In genomic region chr1:37995773-37996379, GRCh38 we compare ENCODE assay signal across 8 cellular contexts. TPM values are rescaled to one million over a fixed set of nuclear protein-coding genes. Genes with fewer than 3 reads are reported as not detected.
DNase-seq lines count a peak whose midpoint lies in the region; TF ChIP-seq lines count a peak whose summit lies in the region.

No MANE protein-coding gene starts in this region.

- no peaks in the 10 kb centered on the region for H3K9me3 ChIP-seq in iPS-15b (ENCODE audit: control insufficient read depth, insufficient read depth, low read length)
- H3K9me3 ChIP-seq in skeletal muscle tissue (ENCODE audit: control insufficient read depth in 3 of 3, low read length in 3 of 3) = no peaks in the 10 kb centered on the region
- no peaks in the 10 kb centered on the region for H3K9me3 ChIP-seq in MG63

- H3K4me1 Mint-ChIP-seq in CD14-positive monocyte (peaks cover 57% of the 10 kb centered on the region), IgD-negative memory B cell (peaks cover 0 to 9% (median 4%) of the 10 kb centered on the region in 3 donors)

- H3K9me3 Mint-ChIP-seq in CD14-positive monocyte (no peaks in the 10 kb centered on the region), IgD-negative memory B cell (no peaks in the 10 kb centered on the region)

- H3K27me3 ChIP-seq in iPS-15b (ENCODE audit: control insufficient read depth, insufficient read depth, low read length) = no peaks in the 10 kb centered on the region
- no peaks in the 10 kb centered on the region for H3K27me3 ChIP-seq in skeletal muscle tissue (ENCODE audit: control insufficient read depth in 3 of 3, insufficient read depth in 3 of 3, low read length in 3 of 3)
- no peaks in the 10 kb centered on the region for H3K27me3 ChIP-seq in MG63

- DNase-seq in CD14-positive monocyte (ENCODE audit: low spot score) = no peak
- no peak for DNase-seq in astrocyte of the cerebellum (ENCODE audit: low read depth)
- no peak for DNase-seq in medulla oblongata (ENCODE audit: extremely low spot score)
- DNase-seq in MG63 = no peak
- DNase-seq in occipital lobe (lab: John Stamatoyannopoulos, UW) = no peak

- H3K27ac Mint-ChIP-seq in CD14-positive monocyte = peak overlapping the region; percentile 89 to 96 (median 91)
- peak overlapping the region in 1 of 3 donors; percentile 6 for H3K27ac Mint-ChIP-seq in IgD-negative memory B cell

- intact Hi-C loops in CD14-positive monocyte (cut with micrococcal nuclease) = no loop called here

- H3K27me3 Mint-ChIP-seq in CD14-positive monocyte (ENCODE audit: low read depth in 3 of 3) (peaks cover 0 to 3% (median 1%) of the 10 kb centered on the region in 3 donors), IgD-negative memory B cell (peaks cover 4% of the 10 kb centered on the region)

- H3K4me1 ChIP-seq in iPS-15b (ENCODE audit: control insufficient read depth, insufficient read depth, low read length) (peaks cover 22% of the 10 kb centered on the region), skeletal muscle tissue (ENCODE audit: control insufficient read depth in 3 of 3, insufficient read depth in 3 of 3, low read length in 3 of 3) (peaks cover 43 to 60% (median 55%) of the 10 kb centered on the region in 3 donors)

- peak overlapping the region; percentile 74 for H3K9ac ChIP-seq in iPS-15b (ENCODE audit: low read depth, low read length)
- peak overlapping the region; percentile 10 to 69 (median 59) for H3K9ac ChIP-seq in skeletal muscle tissue (ENCODE audit: low read depth in 1 of 3, low read length in 3 of 3)

- peak overlapping the region; percentile 84 for H3K27ac ChIP-seq in skeletal muscle tissue (ENCODE audit: low read depth, low read length)

- in situ Hi-C loops in astrocyte of the cerebellum (cut with HindIII; ENCODE audit: low sequenced_read_pairs) = no loop called here

- H3K4me3 Mint-ChIP-seq in CD14-positive monocyte (peak overlapping the region; percentile 75 to 85), IgD-negative memory B cell (peak overlapping the region in 3 of 4 donors; percentile 56 to 86 (median 73))

- peaks cover 6% of the 10 kb centered on the region for H3K36me3 ChIP-seq in iPS-15b (ENCODE audit: control insufficient read depth, insufficient read depth, low read length)
- H3K36me3 ChIP-seq in skeletal muscle tissue (ENCODE audit: control insufficient read depth in 3 of 3, insufficient read depth in 3 of 3, low read length in 3 of 3) = peaks cover 33 to 42% (median 35%) of the 10 kb centered on the region in 3 donors
- peaks cover 26% of the 10 kb centered on the region for H3K36me3 ChIP-seq in MG63

- TF ChIP-seq CTCF in CD14-positive monocyte (IDR thresholded peaks at IDR 0.05) (no peak), astrocyte of the cerebellum (IDR thresholded peaks at IDR 0.05; ENCODE audit: low read depth, low read length, missing control alignments) (no peak)

- H3K4me3 ChIP-seq in astrocyte of the cerebellum (ENCODE audit: low read depth, low read length) (peak overlapping the region; percentile 35), iPS-15b (ENCODE audit: low read depth, low read length) (peak overlapping the region; percentile 53), skeletal muscle tissue (ENCODE audit: low read length in 3 of 3) (peak overlapping the region; percentile 30 to 64 (median 52)), MG63 (no peak overlapping the region)

- H3K36me3 Mint-ChIP-seq in CD14-positive monocyte (peaks cover 30 to 34% of the 10 kb centered on the region in 2 donors), IgD-negative memory B cell (no peaks in the 10 kb centered on the region)

RNA-seq across cellular contexts. Expression of gene SF3A3, which starts 6.1 kb away (rescaled TPM):
- polyA plus RNA-seq in CD14-positive monocyte (10 to 100 TPM; 53.3 to 55.7 TPM), IgD-negative memory B cell (70.7 TPM)
- total RNA-seq in skeletal muscle tissue (53.2 TPM), occipital lobe (53.5 TPM)
- 91.1 and 159 TPM in 2 replicates for total RNA-seq in MG63 (2014; rRNA removed; shearing (Covaris generic); ENCODE audit: low replicate concordance)

RNA-seq across cellular contexts. Expression of gene FHL3, which starts 9.4 kb away (rescaled TPM):
- polyA plus RNA-seq in CD14-positive monocyte (10 to 100 TPM; 26.1 to 32.3 TPM), IgD-negative memory B cell (1.7 TPM)
- total RNA-seq in skeletal muscle tissue (58.5 TPM), occipital lobe (4.1 TPM)
- total RNA-seq in MG63 (2014; rRNA removed; shearing (Covaris generic); ENCODE audit: low replicate concordance) = 13.7 and 26.0 TPM in 2 replicates

RNA-seq across cellular contexts. Expression of gene UTP11, which starts 16.7 kb away (rescaled TPM):
- polyA plus RNA-seq in CD14-positive monocyte = 10 to 100 TPM; 20.5 to 26.0 TPM
- 18.9 TPM for polyA plus RNA-seq in IgD-negative memory B cell
- 61.1 TPM for total RNA-seq in skeletal muscle tissue
- total RNA-seq in MG63 (2014; rRNA removed; shearing (Covaris generic); ENCODE audit: low replicate concordance) = 101 and 200 TPM in 2 replicates
- total RNA-seq in occipital lobe = 52.9 TPM

RNA-seq across cellular contexts. Expression of gene INPP5B, which starts 49.0 kb away (rescaled TPM):
- polyA plus RNA-seq in CD14-positive monocyte (1 to 10 TPM; 3.0 to 5.8 TPM), IgD-negative memory B cell (24.2 TPM)
- total RNA-seq in skeletal muscle tissue (9.4 TPM), occipital lobe (16.7 TPM)
- total RNA-seq in MG63 (2014; rRNA removed; shearing (Covaris generic); ENCODE audit: low replicate concordance) = 12.4 and 19.2 TPM in 2 replicates

RNA-seq across cellular contexts. Expression of gene POU3F1, which starts 50.7 kb away (rescaled TPM):
- polyA plus RNA-seq in CD14-positive monocyte = not detected
- not detected for polyA plus RNA-seq in IgD-negative memory B cell
- total RNA-seq in skeletal muscle tissue = 0.52 TPM
- total RNA-seq in MG63 (2014; rRNA removed; shearing (Covaris generic); ENCODE audit: low replicate concordance) = not detected in 2 replicates
- 9.4 TPM for total RNA-seq in occipital lobe
